11 cellular contexts compared by ENCODE assay signal in the genomic region with DNA sequence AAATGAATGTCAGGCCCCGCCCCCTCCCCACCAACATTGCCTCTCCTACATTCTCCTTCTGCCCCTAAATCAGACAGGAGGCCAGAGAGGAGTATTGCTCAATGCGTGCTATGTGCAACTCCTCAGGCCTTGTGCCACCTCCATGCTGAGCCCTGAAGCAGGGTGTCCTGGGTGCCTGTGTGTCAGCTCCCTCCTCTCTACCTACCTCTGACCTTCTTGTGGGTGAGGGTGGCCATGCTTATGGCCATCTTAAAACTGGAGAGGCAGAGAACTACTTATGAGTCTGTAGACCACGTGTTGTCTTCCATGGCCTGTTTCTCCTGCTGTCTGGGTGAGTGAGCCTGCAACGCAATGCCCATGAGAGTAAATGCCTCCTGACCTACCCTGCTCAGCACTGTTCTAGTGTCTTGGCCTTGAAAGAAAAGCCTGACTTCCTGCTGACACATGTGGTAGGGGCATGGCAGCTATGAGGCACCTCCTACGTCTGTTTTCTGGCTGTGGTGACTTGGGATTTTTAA. TPM values are rescaled to one million over a fixed set of nuclear protein-coding genes. Genes with fewer than 3 reads are reported as not detected.
DNase-seq lines count a peak whose midpoint lies in the region; ATAC-seq and TF ChIP-seq lines count a peak whose summit lies in the region.
"Had no signal": no experiment of that assay in that cellular context is flagged by ENCODE, and none has a peak within 500 bp of the region (broad histone marks: within the 10 kb centered on the region; RNA-seq: fewer than 3 reads in every experiment).

No MANE protein-coding gene starts in this region.

- WGBS in transverse colon (ENCODE audit: low coverage in 1 of 2), 2 donors, result 40 to 74% methylated on average over 1 to 4 of the region's 5 CpGs

- H3K36me3 Mint-ChIP-seq in activated naive CD4-positive, alpha-beta T cell treated with anti-CD3 and anti-CD28 coated beads for 36 hours (ENCODE audit: low read depth), result peaks cover 15% of the 10 kb centered on the region

- peak overlapping the region; percentile 93 for H3K27ac Mint-ChIP-seq in activated naive CD4-positive, alpha-beta T cell treated with anti-CD3 and anti-CD28 coated beads for 36 hours

- H3K4me3 Mint-ChIP-seq in activated naive CD4-positive, alpha-beta T cell treated with anti-CD3 and anti-CD28 coated beads for 36 hours, result peak overlapping the region; percentile 60
- H3K4me3 Mint-ChIP-seq: CD14-positive monocyte had no signal

- in situ Hi-C loops in transverse colon (cut with MboI; ENCODE audit: low pct_ligation_motif_present in 1 of 4, low pct_unique_long_range_greater_than_20kb in 1 of 4, low sequenced_read_pairs in 3 of 4), result no loop called here

- H3K9me3 ChIP-seq in adipocyte (ENCODE audit: control insufficient read depth, low read length), result no peaks in the 10 kb centered on the region
- H3K9me3 ChIP-seq in transverse colon, result no peaks in the 10 kb centered on the region

- H3K4me3 ChIP-seq in adipocyte (ENCODE audit: low read length) (no peak overlapping the region), transverse colon (no peak overlapping the region)

- no peaks in the 10 kb centered on the region for H3K9me3 Mint-ChIP-seq in activated naive CD4-positive, alpha-beta T cell treated with anti-CD3 and anti-CD28 coated beads for 36 hours
- H3K9me3 Mint-ChIP-seq: CD14-positive monocyte had no signal

- H3K4me1 Mint-ChIP-seq in activated naive CD4-positive, alpha-beta T cell treated with anti-CD3 and anti-CD28 coated beads for 36 hours (ENCODE audit: low read depth), result peaks cover 32% of the 10 kb centered on the region
- H3K4me1 Mint-ChIP-seq: CD14-positive monocyte had no signal

- H3K4me1 ChIP-seq in adipocyte (ENCODE audit: control insufficient read depth, insufficient read depth, low read length) (peaks cover 32% of the 10 kb centered on the region), transverse colon (no peaks in the 10 kb centered on the region)

- no peak for TF ChIP-seq EP300 in transverse colon (IDR thresholded peaks at IDR 0.05; ENCODE audit: low read depth)

- H3K27ac ChIP-seq in transverse colon, result peak overlapping the region; percentile 20 to 62 (median 24)

- peak overlapping the region; percentile 86 for H3K9ac ChIP-seq in adipocyte (ENCODE audit: low read length)

- DNase-seq in activated naive CD4-positive, alpha-beta T cell treated with anti-CD3 and anti-CD28 coated beads for 36 hours, result peak; percentile 74
- DNase-seq in activated naive CD4-positive, alpha-beta T cell treated with Interleukin-2 at 50 U/mL for 16 hours, result no peak
- DNase-seq in adipocyte (ENCODE audit: low read depth) (peak; percentile 66), left ventricle myocardium superior (no peak), transverse colon (no peak), mucosa of gallbladder (ENCODE audit: low spot score) (no peak)

- ATAC-seq in left ventricle myocardium superior (peak; percentile 55), GM18511 (IDR thresholded peaks at IDR 0.05; ENCODE audit: unreplicated experiment) (no peak), HG02610 (IDR thresholded peaks at IDR 0.05; ENCODE audit: unreplicated experiment) (no peak)

- H3K27me3 ChIP-seq in adipocyte (replicated peaks; ENCODE audit: control insufficient read depth, insufficient read depth, low read length) (no peaks in the 10 kb centered on the region), transverse colon (no peaks in the 10 kb centered on the region)

- H3K36me3 ChIP-seq in adipocyte (ENCODE audit: control insufficient read depth, insufficient read depth, low read length, severe bottlenecking) (peaks cover 58% of the 10 kb centered on the region), transverse colon (peaks cover 0 to 17% (median 4%) of the 10 kb centered on the region in 4 donors)

- CTCF ChIA-PET in activated naive CD4-positive, alpha-beta T cell treated with anti-CD3 and anti-CD28 coated beads for 36 hours (lab: Charles Lee), result interaction anchor here (1.2 to 6.2 kb wide), 5 partner anchors 10 to 45 kb away, joined by 3 to 46 read pairs (median 15); partner anchors contain the start of gene MCAM

- intact Hi-C loops in activated naive CD4-positive, alpha-beta T cell treated with anti-CD3 and anti-CD28 coated beads for 36 hours (cut with micrococcal nuclease), result loop anchor here (1.0 to 2.0 kb wide), 3 partner anchors 15 to 40 kb away; partner anchors contain the start of gene RNF26
- intact Hi-C loops in left ventricle myocardium superior (cut with micrococcal nuclease) (no loop called here), transverse colon (cut with DNase I; ENCODE audit: low total_unique reads) (no loop called here)

- no peak for TF ChIP-seq POLR2A in transverse colon (IDR thresholded peaks at IDR 0.05)

- TF ChIP-seq CTCF in transverse colon (IDR thresholded peaks at IDR 0.05), result no peak

- H3K27me3 Mint-ChIP-seq in activated naive CD4-positive, alpha-beta T cell treated with anti-CD3 and anti-CD28 coated beads for 36 hours (ENCODE audit: low read depth), result no peaks in the 10 kb centered on the region

RNA-seq across cellular contexts. Expression of gene MCAM, which starts 10.5 kb away (rescaled TPM):
- 1 to 10 TPM; 8.0 to 8.4 TPM for total RNA-seq in activated naive CD4-positive, alpha-beta T cell treated with anti-CD3 and anti-CD28 coated beads for 36 hours
- total RNA-seq in left ventricle myocardium superior (44.7 TPM), transverse colon (100 to 1,000 TPM in 3 of 4 donors, 10 to 100 TPM in 1; 87.4 to 466 (median 150) TPM), mucosa of gallbladder (130 TPM)

RNA-seq across cellular contexts. Expression of gene RNF26, which starts 27.9 kb away (rescaled TPM):
- 10 to 100 TPM; 46.1 to 47.0 TPM for total RNA-seq in activated naive CD4-positive, alpha-beta T cell treated with anti-CD3 and anti-CD28 coated beads for 36 hours
- 13.2 TPM for total RNA-seq in left ventricle myocardium superior
- 10 to 100 TPM; 10.0 to 27.3 (median 13.9) TPM for total RNA-seq in transverse colon
- total RNA-seq in mucosa of gallbladder, result 36.4 TPM

RNA-seq across cellular contexts. Expression of gene C1QTNF5, which starts 34.3 kb away (rescaled TPM):
- not detected for total RNA-seq in activated naive CD4-positive, alpha-beta T cell treated with anti-CD3 and anti-CD28 coated beads for 36 hours
- total RNA-seq in left ventricle myocardium superior, result 14.4 TPM
- 10 to 100 TPM in 2 of 4 donors, 1 to 10 TPM in 2; 7.6 to 20.5 (median 11.4) TPM for total RNA-seq in transverse colon
- total RNA-seq in mucosa of gallbladder, result 32.9 TPM
- total RNA-seq: T-helper 2 cell treated with Interferon-gamma antibody and Interleukin-4, amounts not matched to agents 100 ng/mL and 5 ng/mL, for 36 hours had no signal

RNA-seq across cellular contexts. Expression of gene MFRP, which starts 40.1 kb away (rescaled TPM):
- total RNA-seq in activated naive CD4-positive, alpha-beta T cell treated with anti-CD3 and anti-CD28 coated beads for 36 hours, result not detected
- total RNA-seq in left ventricle myocardium superior, result not detected
- under 1 TPM in 1 of 4 donors, not detected in 3; 0.32 TPM for total RNA-seq in transverse colon
- total RNA-seq in mucosa of gallbladder, result not detected
- total RNA-seq: frontal cortex; T-helper 2 cell treated with Interferon-gamma antibody and Interleukin-4, amounts not matched to agents 100 ng/mL and 5 ng/mL, for 36 hours had no signal

Comparison
In these comparisons a context has a peak if more than half of its experiments do, and no peak if none do; other contexts are left out.
1. DNase-seq: peak in activated naive CD4-positive, alpha-beta T cell treated with anti-CD3 and anti-CD28 coated beads for 36 hours (single experiment) and adipocyte (single experiment); none in activated naive CD4-positive, alpha-beta T cell treated with Interleukin-2 at 50 U/mL for 16 hours (single experiment), left ventricle myocardium superior (single experiment), transverse colon (single experiment) and mucosa of gallbladder (single experiment).
2. RNA of gene C1QTNF5, which starts 34.3 kb away (total RNA-seq): 32.9 TPM in mucosa of gallbladder (single experiment), 14.4 TPM in left ventricle myocardium superior (single experiment) and 7.6 to 20.5 TPM in transverse colon; not detected in activated naive CD4-positive, alpha-beta T cell treated with anti-CD3 and anti-CD28 coated beads for 36 hours; every median in the first group is over 4 times any median in the second.